Comparison of ENCODE assay signal across 20 cellular contexts in genomic region chr9:130512199-130512598, GRCh38.
DNase-seq lines count a peak whose midpoint lies in the region; FAIRE-seq and TF ChIP-seq lines count a peak whose summit lies in the region.
"Had no signal": no experiment of that assay in that cellular context is flagged by ENCODE, and none has a peak within 500 bp of the region (broad histone marks: within the 10 kb centered on the region; RNA-seq: fewer than 3 reads in every experiment).

No MANE protein-coding gene starts in this region.

- H2BK12ac ChIP-seq in H1 (ENCODE audit: low read depth, low read length) = 0 out of 2 replicates have a peak overlapping the region, but pooled peaks have one; percentile 39

- no peak overlapping the region for H4K91ac ChIP-seq in H1 (replicated peaks; ENCODE audit: insufficient read length, low read length)

- no peak overlapping the region for H2AK5ac ChIP-seq in H1 (ENCODE audit: low read depth, low read length)

- H3K9ac ChIP-seq in H1 (replicated peaks in 1 of 4; ENCODE audit: extremely low read depth in 1 of 4, low read depth in 3 of 4, low read length in 3 of 4) = no peak overlapping the region
- H3K9ac ChIP-seq: BLaER1 had no signal

- H3K18ac ChIP-seq in H1 (ENCODE audit: extremely low read depth, low read length) = no peak overlapping the region

- WGBS in H1 (ENCODE audit: extremely low coverage in 1 of 2, insufficient coverage in 1 of 2, insufficient read length in 1 of 2, insufficient replicate concordance in 2 of 2, low coverage in 1 of 2, low lambda C conversion rate in 2 of 2, missing lambda C conversion rate in 1 of 2), 2 experiments = 85% methylated on average over 4 of the region's 4 CpGs; no CpG with 5 or more reads in 1 of the 2 experiments

- no peak overlapping the region for H3K23ac ChIP-seq in H1 (ENCODE audit: insufficient read length)

- no peak overlapping the region for H2BK15ac ChIP-seq in H1 (ENCODE audit: low read length)

- DNase-seq in WERI-Rb-1 (no peak), H1 (ENCODE audit: low read depth in 1 of 2, low spot score in 2 of 2) (no peak), D721Med (ENCODE audit: insufficient read length, low spot score) (no peak), OCI-M2 (lab: John Stamatoyannopoulos, UW; ENCODE audit: unreplicated experiment) (no peak), HUDEP-2 (lab: John Stamatoyannopoulos, UW; ENCODE audit: unreplicated experiment in 76 of 76) (no peak)
- DNase-seq: 8988T; ACHN; BE2C; C1 segment of cervical spinal cord; CD4-positive, alpha-beta memory T cell; CD4-positive, CD25-positive, alpha-beta regulatory T cell; CD8-positive, alpha-beta memory T cell; COR-L47; DMS79 treated with DMSO at 0.1 percent for 48 hours; GF-D8 had no signal

- no peak overlapping the region for H2BK5ac ChIP-seq in H1 (ENCODE audit: low read depth, low read length)

- H3K27me3 ChIP-seq in WERI-Rb-1 (ENCODE audit: insufficient read depth, low read depth, severe bottlenecking) (no peaks in the 10 kb centered on the region), H1 (replicated peaks in 1 of 4; ENCODE audit: control insufficient read depth in 3 of 4, extremely low read depth in 1 of 4, insufficient read depth in 3 of 4, low read length in 3 of 4) (no peaks in the 10 kb centered on the region)
- H3K27me3 ChIP-seq: BE2C, BLaER1 had no signal

- TF ChIP-seq CTCF in WERI-Rb-1 (IDR thresholded peaks at IDR 0.05; ENCODE audit: low read depth, low read length) (no peak), H1 (IDR thresholded peaks at IDR 0.05; ENCODE audit: control extremely low read depth in 1 of 3, insufficient read depth in 1 of 3, low read depth in 1 of 3, low read length in 3 of 3) (no peak), D721Med (IDR thresholded peaks at IDR 0.05; ENCODE audit: insufficient read depth, missing control alignments) (no peak)

- FAIRE-seq in H1 (lab: Jason Lieb, UNC) (no peak), D721Med (lab: Jason Lieb, UNC) (no peak)
- FAIRE-seq: A204.1, G401.6, GM12891, GM19239 had no signal

- H4K20me1 ChIP-seq in H1 (replicated peaks in 1 of 2; ENCODE audit: control insufficient read depth in 1 of 2, insufficient read depth in 2 of 2, low read length in 2 of 2) = no peaks in the 10 kb centered on the region
- H4K20me1 ChIP-seq: BLaER1 had no signal

- H3K4me1 ChIP-seq in H1 (replicated peaks in 1 of 4; ENCODE audit: control insufficient read depth in 3 of 4, insufficient read depth in 4 of 4, low read length in 3 of 4) = no peaks in the 10 kb centered on the region
- H3K4me1 ChIP-seq: BE2C, BLaER1 had no signal

- no peaks in the 10 kb centered on the region for H3K79me2 ChIP-seq in H1 (ENCODE audit: control insufficient read depth in 1 of 2, insufficient read depth in 2 of 2, low read length in 2 of 2)

- H3K56ac ChIP-seq in H1 (replicated peaks; ENCODE audit: insufficient read length, low read depth, low read length) = no peak overlapping the region

- H3K36me3 ChIP-seq in WERI-Rb-1 = no peaks in the 10 kb centered on the region
- no peaks in the 10 kb centered on the region for H3K36me3 ChIP-seq in H1 (ENCODE audit: control insufficient read depth in 2 of 4, insufficient read depth in 4 of 4, low read length in 3 of 4)
- H3K36me3 ChIP-seq: BE2C, BLaER1 had no signal

- CTCF ChIA-PET in H1 (lab: Charles Lee; ENCODE audit: partially characterized antibody) = interaction anchor here (0.6 to 1.7 kb wide), 5 partner anchors 11 to 171 kb away, joined by 3 to 4 read pairs (median 3); no protein-coding TSS in a partner anchor

- H2AFZ ChIP-seq in H1 (ENCODE audit: low read length) = no peak overlapping the region

- H2BK20ac ChIP-seq in H1 (ENCODE audit: low read length) = no peak overlapping the region

- no peak overlapping the region for H3K4ac ChIP-seq in H1 (replicated peaks; ENCODE audit: insufficient read length, low read depth, low read length)

- H4K5ac ChIP-seq in H1 (ENCODE audit: insufficient read length, low read depth, low read length) = no peak overlapping the region

- TF ChIP-seq RAD21 in H1 (IDR thresholded peaks at IDR 0.05 in 1 of 2, conservative IDR thresholded peaks at IDR 0.05 in 1 of 2; ENCODE audit: low read depth in 2 of 2, low read length in 2 of 2) = no peak

- TF ChIP-seq POLR2A in H1 (IDR thresholded peaks at IDR 0.05; ENCODE audit: control extremely low read depth in 1 of 2, low read depth in 2 of 2, low read length in 2 of 2) = no peak

- H3K4me2 ChIP-seq in H1 (ENCODE audit: insufficient read depth in 1 of 2, low read depth in 2 of 2, low read length in 2 of 2) = no peak overlapping the region
- H3K4me2 ChIP-seq: BLaER1 had no signal

- TF ChIP-seq EP300 in H1 (IDR thresholded peaks at IDR 0.05; ENCODE audit: borderline replicate concordance in 1 of 2, low read depth in 2 of 2, low read length in 2 of 2) = no peak

- POLR2A ChIA-PET in H1 (lab: Charles Lee; ENCODE audit: partially characterized antibody) = no interaction called here

- H3K27ac ChIP-seq in WERI-Rb-1 (peak overlapping the region; percentile 69), H1 (ENCODE audit: low read depth, low read length) (no peak overlapping the region)
- H3K27ac ChIP-seq: BLaER1 had no signal

- no peak overlapping the region for H3K4me3 ChIP-seq in WERI-Rb-1 (ENCODE audit: low read depth, low read length)
- H3K4me3 ChIP-seq in H1 (ENCODE audit: extremely low read depth in 1 of 4, insufficient read depth in 2 of 4, low read depth in 3 of 4, low read length in 4 of 4) = no peak overlapping the region
- H3K4me3 ChIP-seq: BLaER1 had no signal

- no peak overlapping the region for H4K8ac ChIP-seq in H1 (ENCODE audit: extremely low read depth, insufficient read depth, low read length)

- H3K23me2 ChIP-seq in H1 (ENCODE audit: low read depth, low read length) = no peaks in the 10 kb centered on the region

- no peak overlapping the region for H2BK120ac ChIP-seq in H1 (replicated peaks; ENCODE audit: low read depth, low read length)

- H3K14ac ChIP-seq in H1 (ENCODE audit: insufficient read length) = no peak overlapping the region

- H3K9me3 ChIP-seq in WERI-Rb-1 (ENCODE audit: severe bottlenecking) = peaks cover 13% of the 10 kb centered on the region
- peaks cover 4 to 5% of the 10 kb centered on the region in 2 experiments; a peak in 1 of 4 replicates for H3K9me3 ChIP-seq in H1 (ENCODE audit: insufficient read depth in 2 of 2, low read depth in 1 of 2, low read length in 1 of 2)
- H3K9me3 ChIP-seq: BE2C had no signal

- H3K79me1 ChIP-seq in H1 (ENCODE audit: low read depth, low read length) = no peaks in the 10 kb centered on the region

TF ChIP-seq in H1, 55 proteins besides CTCF, POLR2A, EP300 and RAD21:
- no peak for TF ChIP-seq NANOG (IDR thresholded peaks at IDR 0.05; ENCODE audit: insufficient read depth, low read depth, low read length, poor library complexity, severe bottlenecking)
- TF ChIP-seq TEAD4 (IDR thresholded peaks at IDR 0.05; ENCODE audit: low read depth, low read length) = no peak
- TF ChIP-seq CBX8 (IDR thresholded peaks at IDR 0.05; ENCODE audit: borderline replicate concordance, low read depth, low read length) = no peak
- TF ChIP-seq GTF2F1 (IDR thresholded peaks at IDR 0.05; ENCODE audit: borderline replicate concordance, low read depth, low read length) = no peak
- no peak for TF ChIP-seq JUN (IDR thresholded peaks at IDR 0.05; ENCODE audit: low read depth, low read length)
- no peak for TF ChIP-seq CTBP2 (IDR thresholded peaks at IDR 0.05; ENCODE audit: borderline replicate concordance, insufficient read depth, insufficient read length, low read length)
- no peak for TF ChIP-seq TAF1 (IDR thresholded peaks at IDR 0.05; ENCODE audit: low read depth, low read length)
- TF ChIP-seq NRF1 (IDR thresholded peaks at IDR 0.05; ENCODE audit: low read depth, low read length) = no peak
- no peak for TF ChIP-seq CREB1 (IDR thresholded peaks at IDR 0.05)
- no peak for TF ChIP-seq SP1 (IDR thresholded peaks at IDR 0.05; ENCODE audit: low read depth, low read length)
- TF ChIP-seq SP4 (IDR thresholded peaks at IDR 0.05; ENCODE audit: low read length) = no peak
- TF ChIP-seq EGR1 (IDR thresholded peaks at IDR 0.05; ENCODE audit: borderline replicate concordance, low read depth, low read length) = no peak
- TF ChIP-seq KDM1A (IDR thresholded peaks at IDR 0.05; ENCODE audit: borderline replicate concordance, low read length) = no peak
- TF ChIP-seq ZNF274 (IDR thresholded peaks at IDR 0.05; ENCODE audit: borderline replicate concordance, extremely low read depth, low read length) = no peak
- TF ChIP-seq MAX (IDR thresholded peaks at IDR 0.05) = no peak
- TF ChIP-seq TCF12 (IDR thresholded peaks at IDR 0.05; ENCODE audit: low read depth, low read length) = no peak
- no peak for TF ChIP-seq KDM5A (IDR thresholded peaks at IDR 0.05; ENCODE audit: low read length)
- TF ChIP-seq POU5F1 (IDR thresholded peaks at IDR 0.05; ENCODE audit: low read depth, low read length) = no peak
- no peak for TF ChIP-seq RFX5 (IDR thresholded peaks at IDR 0.05; ENCODE audit: borderline replicate concordance, low read depth, low read length)
